In genomic region chr12:69469854-69470188, GRCh38 we compare ENCODE assay signal across 8 cellular contexts. TPM values are rescaled to one million over a fixed set of nuclear protein-coding genes. Genes with fewer than 3 reads are reported as not detected.
DNase-seq lines count a peak whose midpoint lies in the region; ATAC-seq, FAIRE-seq and TF ChIP-seq lines count a peak whose summit lies in the region.

No MANE protein-coding gene starts in this region.

- peak overlapping the region; percentile 67 for H3K9ac ChIP-seq in mesendoderm (ENCODE audit: low read length)

- ATAC-seq in HG03066 (IDR thresholded peaks at IDR 0.05; ENCODE audit: low read depth, unreplicated experiment), result peak; percentile 14
- no peak for ATAC-seq in GM18517 (IDR thresholded peaks at IDR 0.05; ENCODE audit: unreplicated experiment)

- TF ChIP-seq CTCF in 22Rv1 (IDR thresholded peaks at IDR 0.05) (no peak), brain microvascular endothelial cell (IDR thresholded peaks at IDR 0.05; ENCODE audit: low read depth, low read length, missing control alignments) (no peak)

- H3K27me3 ChIP-seq in brain microvascular endothelial cell (replicated peaks) (no peaks in the 10 kb centered on the region), mesendoderm (ENCODE audit: insufficient read depth, low read length, poor library complexity) (no peaks in the 10 kb centered on the region)

- no peak overlapping the region for H3K23ac ChIP-seq in mesendoderm (ENCODE audit: low read length)

- H3K4me1 ChIP-seq in mesendoderm (ENCODE audit: control insufficient read depth, low read depth, low read length), result peaks cover 2% of the 10 kb centered on the region

- no peaks in the 10 kb centered on the region for H3K36me3 ChIP-seq in brain microvascular endothelial cell (replicated peaks)
- H3K36me3 ChIP-seq in mesendoderm (ENCODE audit: control insufficient read depth, insufficient read depth, low read length), result no peaks in the 10 kb centered on the region

- H3K18ac ChIP-seq in mesendoderm (ENCODE audit: low read length), result peak overlapping the region; percentile 80

- peaks cover 36% of the 10 kb centered on the region for H3K79me2 ChIP-seq in mesendoderm (ENCODE audit: control insufficient read depth, insufficient read depth, low read length)

- H4K5ac ChIP-seq in mesendoderm (ENCODE audit: low read length), result no peak overlapping the region

- in situ Hi-C loops in brain microvascular endothelial cell (cut with HindIII; ENCODE audit: low pct_ligation_motif_present, low sequenced_read_pairs), result no loop called here

- H2BK120ac ChIP-seq in mesendoderm (ENCODE audit: low read depth, low read length), result no peak overlapping the region

- peaks cover 8% of the 10 kb centered on the region for H3K79me1 ChIP-seq in mesendoderm (ENCODE audit: low read length)

- H3K4me3 ChIP-seq in brain microvascular endothelial cell (ENCODE audit: low read depth, low read length), result peak overlapping the region; percentile 90
- H3K4me3 ChIP-seq in mesendoderm (ENCODE audit: low read length), result no peak overlapping the region

- H3K27ac ChIP-seq in 22Rv1 (peak overlapping the region; percentile 59), brain microvascular endothelial cell (peak overlapping the region; percentile 88), mesendoderm (ENCODE audit: low read depth, low read length) (peak overlapping the region; percentile 33)

- H3K56ac ChIP-seq in mesendoderm (ENCODE audit: low read length), result peak overlapping the region; percentile 86

- H2BK5ac ChIP-seq in mesendoderm (ENCODE audit: low read length), result no peak overlapping the region

- H2BK15ac ChIP-seq in mesendoderm (replicated peaks; ENCODE audit: low read depth), result no peak overlapping the region

- no CpG with 5 or more reads among the region's 10 CpGs for WGBS in mesendoderm (ENCODE audit: extremely low coverage, insufficient coverage, low lambda C conversion rate)

- peak overlapping the region; percentile 96 for H4K8ac ChIP-seq in mesendoderm (ENCODE audit: low read depth, low read length)

- no peak for DNase-seq in brain microvascular endothelial cell
- DNase-seq in mesendoderm, result no peak
- DNase-seq in HTR-8/SVneo (ENCODE audit: insufficient read length, low spot score), result no peak
- DNase-seq in SKM-1 (lab: John Stamatoyannopoulos, UW; ENCODE audit: unreplicated experiment), result no peak
- DNase-seq in central memory CD4-positive, alpha-beta T cell, result no peak

- no peak for FAIRE-seq in HTR-8/SVneo (lab: Jason Lieb, UNC)

- no peak overlapping the region for H2AK5ac ChIP-seq in mesendoderm (ENCODE audit: low read length)

- peak overlapping the region; percentile 40 for H3K4me2 ChIP-seq in mesendoderm (ENCODE audit: low read length)

- H3K4ac ChIP-seq in mesendoderm (ENCODE audit: low read depth, low read length), result no peak overlapping the region

RNA-seq across cellular contexts. Expression of gene FRS2, which starts 0.4 kb away (rescaled TPM):
- 18.5 TPM for polyA plus RNA-seq in mesendoderm (2013, experiment 1 of 2)
- polyA plus RNA-seq in mesendoderm (2013, experiment 2 of 2), result 18.4 TPM

Comparison
In these comparisons a context has a peak if more than half of its experiments do, and no peak if none do; other contexts are left out.
1. H3K27ac ChIP-seq: peak in every context shown above with its lines; median percentile 88 in brain microvascular endothelial cell; 59 in 22Rv1; 33 in mesendoderm.